Comparison of ENCODE assay signal across 8 cellular contexts in genomic region chr21:38853421-38853919, GRCh38. TPM values are rescaled to one million over a fixed set of nuclear protein-coding genes. Genes with fewer than 3 reads are reported as not detected.
DNase-seq lines count a peak whose midpoint lies in the region; TF ChIP-seq lines count a peak whose summit lies in the region.

No MANE protein-coding gene starts in this region.

- TF ChIP-seq CTCF in epithelial cell of esophagus (IDR thresholded peaks at IDR 0.05; ENCODE audit: insufficient read depth, low read depth, low read length, missing control alignments) (no peak), vagina (IDR thresholded peaks at IDR 0.05) (no peak)

- TF ChIP-seq POLR2A in vagina (IDR thresholded peaks at IDR 0.05) = no peak

- DNase-seq in COLO668 (lab: John Stamatoyannopoulos, UW; ENCODE audit: unreplicated experiment) (peak; percentile 93), H4 (ENCODE audit: low spot score) (peak; percentile 91), NCI-H2029 (lab: John Stamatoyannopoulos, UW) (peak; percentile 79), epithelial cell of esophagus (ENCODE audit: low read depth) (peak; percentile 97), ureter (ENCODE audit: low spot score) (peak; percentile 57), NCI-H1694 (lab: John Stamatoyannopoulos, UW) (no peak), vagina (ENCODE audit: extremely low spot score in 2 of 2) (no peak)
- no peak for DNase-seq in stimulated activated naive CD4-positive, alpha-beta T cell (lab: John Stamatoyannopoulos, UW)

- H3K4me3 ChIP-seq in epithelial cell of esophagus (ENCODE audit: low read length) (no peak overlapping the region), vagina (no peak overlapping the region)

- no peaks in the 10 kb centered on the region for H3K36me3 ChIP-seq in vagina

- H3K9me3 ChIP-seq in vagina = no peaks in the 10 kb centered on the region

- peaks cover under 1% of the 10 kb centered on the region for H3K4me1 ChIP-seq in vagina

- no peak overlapping the region for H3K27ac ChIP-seq in vagina

- H3K27me3 ChIP-seq in vagina = no peaks in the 10 kb centered on the region

- intact Hi-C loops in vagina (cut with DNase I) = no loop called here

RNA-seq across cellular contexts. Expression of gene ETS2, which starts 47.7 kb away (rescaled TPM):
- 31.3 and 36.1 TPM in 2 replicates for total RNA-seq in H4 (2014; rRNA removed; shearing (Covaris generic))
- 221 TPM for total RNA-seq in ureter
- total RNA-seq in vagina = 134 TPM

Comparison
In these comparisons a context has a peak if more than half of its experiments do, and no peak if none do; other contexts are left out.
1. DNase-seq: peak in COLO668 (single experiment), H4 (single experiment), NCI-H2029 (single experiment), epithelial cell of esophagus (single experiment) and ureter (single experiment); none in NCI-H1694 (single experiment), stimulated activated naive CD4-positive, alpha-beta T cell (0 of 6) and vagina (0 of 2).